ENCODE assay signal across 8 cellular contexts in the genomic region with DNA sequence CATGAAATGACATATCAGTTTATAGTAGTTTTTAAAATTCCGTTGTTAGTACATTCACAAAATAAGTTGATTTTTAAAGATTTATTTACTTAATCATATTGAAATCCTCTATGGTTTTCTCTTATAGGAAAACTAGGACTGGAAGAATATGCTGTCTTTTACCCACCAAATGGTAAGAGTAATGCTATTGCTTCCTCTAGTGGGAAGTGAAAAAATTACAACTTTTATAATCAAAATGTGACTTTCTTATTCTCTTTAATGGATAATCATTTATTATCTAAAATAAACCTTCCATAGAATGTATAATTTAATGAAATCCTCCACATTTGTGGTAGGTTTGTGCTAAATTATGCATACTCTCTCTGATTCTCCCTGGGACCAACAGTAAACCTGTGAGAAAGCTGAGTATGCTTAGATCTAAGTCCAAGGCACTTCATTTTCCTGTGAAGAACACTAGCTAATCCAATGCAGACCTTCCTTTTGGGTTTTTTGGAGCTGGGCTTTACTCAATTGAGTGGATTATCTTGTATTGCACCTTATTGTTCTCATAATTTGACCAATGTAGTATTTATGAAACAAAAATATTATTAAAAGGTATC.
DNase-seq lines count a peak whose midpoint lies in the region; ATAC-seq, FAIRE-seq and TF ChIP-seq lines count a peak whose summit lies in the region.

No MANE protein-coding gene starts in this region.

- peak; percentile 12 for DNase-seq in NCI-H345 (lab: John Stamatoyannopoulos, UW)
- DNase-seq in NCI-H345 treated with DMSO at 0.1 percent for 48 hours (lab: John Stamatoyannopoulos, UW; ENCODE audit: unreplicated experiment): no peak
- DNase-seq in NCI-H460 (ENCODE audit: extremely low read depth, low read depth): peak; percentile 25
- DNase-seq in epithelial cell of esophagus (ENCODE audit: low read depth): peak; percentile 31
- peak; percentile 4 for DNase-seq in small intestine
- no peak for DNase-seq in T-helper 1 cell
- DNase-seq in GOT3 (lab: John Stamatoyannopoulos, UW): no peak

- H3K4me3 ChIP-seq in epithelial cell of esophagus (ENCODE audit: low read length) (no peak overlapping the region), small intestine (ENCODE audit: low read depth in 1 of 2, low read length in 2 of 2) (no peak overlapping the region)

- H3K27ac ChIP-seq in small intestine (ENCODE audit: low read depth in 1 of 2, low read length in 1 of 2): no peak overlapping the region

- peaks cover 0 to 2% of the 10 kb centered on the region in 2 donors for H3K36me3 ChIP-seq in small intestine (ENCODE audit: control insufficient read depth in 2 of 2, insufficient read depth in 2 of 2, low read length in 2 of 2)

- WGBS in small intestine, 3 donors: 62 to 76% (median 72%) methylated on average over 1 of the region's 1 CpG

- TF ChIP-seq CTCF in epithelial cell of esophagus (IDR thresholded peaks at IDR 0.05; ENCODE audit: insufficient read depth, low read depth, low read length, missing control alignments): peak; percentile 54

- H3K9me3 ChIP-seq in small intestine (ENCODE audit: control insufficient read depth, low read depth): no peaks in the 10 kb centered on the region

- H3K4me1 ChIP-seq in small intestine (ENCODE audit: control insufficient read depth in 2 of 2, insufficient read depth in 1 of 2, low read depth in 1 of 2, low read length in 1 of 2): no peaks in the 10 kb centered on the region

- no peak for ATAC-seq in GM18511 (IDR thresholded peaks at IDR 0.05; ENCODE audit: unreplicated experiment)

- H3K27me3 ChIP-seq in small intestine (ENCODE audit: control insufficient read depth in 2 of 2, insufficient read depth in 2 of 2, low read length in 2 of 2): no peaks in the 10 kb centered on the region

- FAIRE-seq in small intestine (lab: Jason Lieb, UNC): peak; percentile 30

Comparison
In these comparisons a context has a peak if more than half of its experiments do, and no peak if none do; other contexts are left out.
1. DNase-seq: peak in NCI-H345 (single experiment), NCI-H460 (single experiment), epithelial cell of esophagus (single experiment) and small intestine (single experiment); none in NCI-H345 treated with DMSO at 0.1 percent for 48 hours (single experiment), T-helper 1 cell (0 of 5) and GOT3 (single experiment).